ENCODE assay signal across 10 cellular contexts in genomic region chr9:137256839-137257238, GRCh38. TPM values are rescaled to one million over a fixed set of nuclear protein-coding genes. Genes with fewer than 3 reads are reported as not detected.
DNase-seq lines count a peak whose midpoint lies in the region; ATAC-seq and TF ChIP-seq lines count a peak whose summit lies in the region.
"Had no signal": no experiment of that assay in that cellular context is flagged by ENCODE, and none has a peak within 500 bp of the region (broad histone marks: within the 10 kb centered on the region; RNA-seq: fewer than 3 reads in every experiment).

No MANE protein-coding gene starts in this region.

- peaks cover 17% of the 10 kb centered on the region for H3K4me1 Mint-ChIP-seq in stimulated activated naive CD8-positive, alpha-beta T cell treated with anti-CD3 and anti-CD28 coated beads, Interleukin-15, Interleukin-2, amounts not matched to agents 100 ng/mL and 50 ng/mL, for 24 hours (ENCODE audit: low read depth)
- H3K4me1 Mint-ChIP-seq in activated CD4-positive, alpha-beta memory T cell treated with anti-CD3 and anti-CD28 coated beads for 36 hours (ENCODE audit: low read depth), result peaks cover 20% of the 10 kb centered on the region
- peaks cover 1% of the 10 kb centered on the region for H3K4me1 Mint-ChIP-seq in glutamatergic neuron (ENCODE audit: low read depth, unreplicated experiment)
- peaks cover 4% of the 10 kb centered on the region for H3K4me1 Mint-ChIP-seq in type B pancreatic cell (ENCODE audit: unreplicated experiment)

- no peak for DNase-seq in stimulated activated naive CD8-positive, alpha-beta T cell treated with anti-CD3 and anti-CD28 coated beads, Interleukin-15, Interleukin-2, amounts not matched to agents 100 U/mL and 50 U/mL, for 24 hours
- no peak for DNase-seq in activated CD4-positive, alpha-beta memory T cell treated with anti-CD3 and anti-CD28 coated beads for 36 hours
- DNase-seq in glutamatergic neuron (no peak), type B pancreatic cell (ENCODE audit: extremely low spot score, unreplicated experiment) (no peak), A172 (ENCODE audit: low spot score) (no peak), substantia nigra (lab: John Stamatoyannopoulos, UW) (no peak)
- DNase-seq in stimulated activated CD4-positive, alpha-beta T cell treated with anti-CD3 and anti-CD28 coated beads, Interleukin-2, amount 100 ng/mL, for 48 hours, result no peak
- DNase-seq: hippocampal formation had no signal

- no peak overlapping the region for H3K27ac Mint-ChIP-seq in stimulated activated naive CD8-positive, alpha-beta T cell treated with anti-CD3 and anti-CD28 coated beads, Interleukin-15, Interleukin-2, amounts not matched to agents 100 ng/mL and 50 ng/mL, for 24 hours
- no peak overlapping the region for H3K27ac Mint-ChIP-seq in activated CD4-positive, alpha-beta memory T cell treated with anti-CD3 and anti-CD28 coated beads for 36 hours
- H3K27ac Mint-ChIP-seq in glutamatergic neuron (ENCODE audit: unreplicated experiment) (peak overlapping the region; percentile 79), type B pancreatic cell (no peak overlapping the region)

- peaks cover 13% of the 10 kb centered on the region for H3K36me3 Mint-ChIP-seq in stimulated activated naive CD8-positive, alpha-beta T cell treated with anti-CD3 and anti-CD28 coated beads, Interleukin-15, Interleukin-2, amounts not matched to agents 100 ng/mL and 50 ng/mL, for 24 hours (ENCODE audit: low read depth)
- H3K36me3 Mint-ChIP-seq in activated CD4-positive, alpha-beta memory T cell treated with anti-CD3 and anti-CD28 coated beads for 36 hours, result peaks cover 16% of the 10 kb centered on the region
- H3K36me3 Mint-ChIP-seq in glutamatergic neuron (ENCODE audit: unreplicated experiment) (no peaks in the 10 kb centered on the region), type B pancreatic cell (no peaks in the 10 kb centered on the region)

- POLR2A ChIA-PET in activated CD4-positive, alpha-beta memory T cell treated with anti-CD3 and anti-CD28 coated beads for 36 hours (lab: Charles Lee), result interaction anchor here (0.6 to 5.1 kb wide), 3 partner anchors 15 to 34 kb away, joined by 3 to 65 read pairs (median 3); partner anchors contain the start of genes TOR4A and TUBB4B

- H3K9me3 Mint-ChIP-seq in stimulated activated naive CD8-positive, alpha-beta T cell treated with anti-CD3 and anti-CD28 coated beads, Interleukin-15, Interleukin-2, amounts not matched to agents 100 ng/mL and 50 ng/mL, for 24 hours, result no peaks in the 10 kb centered on the region
- H3K9me3 Mint-ChIP-seq in activated CD4-positive, alpha-beta memory T cell treated with anti-CD3 and anti-CD28 coated beads for 36 hours, result no peaks in the 10 kb centered on the region
- H3K9me3 Mint-ChIP-seq in glutamatergic neuron (ENCODE audit: unreplicated experiment) (peaks cover 7% of the 10 kb centered on the region), type B pancreatic cell (no peaks in the 10 kb centered on the region)

- intact Hi-C loops in activated CD4-positive, alpha-beta memory T cell treated with anti-CD3 and anti-CD28 coated beads for 36 hours (cut with micrococcal nuclease), result no loop called here

- H3K27me3 Mint-ChIP-seq in stimulated activated naive CD8-positive, alpha-beta T cell treated with anti-CD3 and anti-CD28 coated beads, Interleukin-15, Interleukin-2, amounts not matched to agents 100 ng/mL and 50 ng/mL, for 24 hours, result no peaks in the 10 kb centered on the region
- no peaks in the 10 kb centered on the region for H3K27me3 Mint-ChIP-seq in activated CD4-positive, alpha-beta memory T cell treated with anti-CD3 and anti-CD28 coated beads for 36 hours
- H3K27me3 Mint-ChIP-seq in glutamatergic neuron (ENCODE audit: unreplicated experiment) (peaks cover 2% of the 10 kb centered on the region), type B pancreatic cell (no peaks in the 10 kb centered on the region)

- CTCF ChIA-PET in activated CD4-positive, alpha-beta memory T cell treated with anti-CD3 and anti-CD28 coated beads for 36 hours (lab: Charles Lee), result interaction anchor here (0.6 to 2.1 kb wide), 6 partner anchors 16 to 464 kb away, joined by 3 to 15 read pairs (median 4); partner anchors contain the start of genes EXD3, NOXA1, RNF224 and TUBB4B

- H3K27ac ChIP-seq in substantia nigra (ENCODE audit: low read depth, low read length, poor library complexity, severe bottlenecking), result no peak overlapping the region
- H3K27ac ChIP-seq: upper lobe of left lung had no signal

- H3K4me3 Mint-ChIP-seq in stimulated activated naive CD8-positive, alpha-beta T cell treated with anti-CD3 and anti-CD28 coated beads, Interleukin-15, Interleukin-2, amounts not matched to agents 100 ng/mL and 50 ng/mL, for 24 hours, result peak overlapping the region; percentile 86
- H3K4me3 Mint-ChIP-seq in activated CD4-positive, alpha-beta memory T cell treated with anti-CD3 and anti-CD28 coated beads for 36 hours, result peak overlapping the region; percentile 86
- H3K4me3 Mint-ChIP-seq in glutamatergic neuron (ENCODE audit: unreplicated experiment) (peak overlapping the region; percentile 84), type B pancreatic cell (peak overlapping the region; percentile 89)

- ATAC-seq in stimulated activated naive CD8-positive, alpha-beta T cell treated with anti-CD3 and anti-CD28 coated beads, Interleukin-15, Interleukin-2, amounts not matched to agents 100 U/mL and 50 U/mL, for 24 hours, result no peak

- TF ChIP-seq CTCF in glutamatergic neuron (IDR thresholded peaks at IDR 0.05; ENCODE audit: partially characterized antibody, unreplicated experiment) (no peak), type B pancreatic cell (conservative IDR thresholded peaks at IDR 0.05) (no peak)

RNA-seq across cellular contexts. Expression of gene NELFB, which starts 1.7 kb away (rescaled TPM):
- total RNA-seq in activated CD4-positive, alpha-beta memory T cell treated with anti-CD3 and anti-CD28 coated beads for 36 hours, result 10 to 100 TPM; 57.2 to 57.9 TPM
- total RNA-seq in glutamatergic neuron (ENCODE audit: unreplicated experiment) (48.5 TPM), type B pancreatic cell (ENCODE audit: low replicate concordance) (52.4 and 61.9 TPM in 2 replicates)
- total RNA-seq in A172 (2014; rRNA removed; shearing (Covaris generic)), result 104 and 116 TPM in 2 replicates

RNA-seq across cellular contexts. Expression of gene STPG3, which starts 5.8 kb away (rescaled TPM):
- total RNA-seq in activated CD4-positive, alpha-beta memory T cell treated with anti-CD3 and anti-CD28 coated beads for 36 hours, result not detected
- total RNA-seq in glutamatergic neuron (ENCODE audit: unreplicated experiment), result not detected
- total RNA-seq in type B pancreatic cell (ENCODE audit: low replicate concordance), result 0.31 TPM in 1 of 2 replicates, not detected in the other
- not detected in 2 replicates for total RNA-seq in A172 (2014; rRNA removed; shearing (Covaris generic))

RNA-seq across cellular contexts. Expression of gene TUBB4B, which starts 15.8 kb away (rescaled TPM):
- total RNA-seq in activated CD4-positive, alpha-beta memory T cell treated with anti-CD3 and anti-CD28 coated beads for 36 hours, result 100 to 1,000 TPM; 320 to 325 TPM
- total RNA-seq in glutamatergic neuron (ENCODE audit: unreplicated experiment) (192 TPM), type B pancreatic cell (ENCODE audit: low replicate concordance) (326 and 349 TPM in 2 replicates)
- 599 and 717 TPM in 2 replicates for total RNA-seq in A172 (2014; rRNA removed; shearing (Covaris generic))

RNA-seq across cellular contexts. Expression of gene TOR4A, which starts 20.7 kb away (rescaled TPM):
- 1 to 10 TPM; 6.6 to 6.8 TPM for total RNA-seq in activated CD4-positive, alpha-beta memory T cell treated with anti-CD3 and anti-CD28 coated beads for 36 hours
- 1.5 TPM for total RNA-seq in glutamatergic neuron (ENCODE audit: unreplicated experiment)
- total RNA-seq in type B pancreatic cell (ENCODE audit: low replicate concordance), result 2.7 and 4.5 TPM in 2 replicates
- 79.6 and 94.5 TPM in 2 replicates for total RNA-seq in A172 (2014; rRNA removed; shearing (Covaris generic))

RNA-seq across cellular contexts. Expression of gene SLC34A3, which starts 26.1 kb away (rescaled TPM):
- total RNA-seq in activated CD4-positive, alpha-beta memory T cell treated with anti-CD3 and anti-CD28 coated beads for 36 hours, result not detected
- total RNA-seq in glutamatergic neuron (ENCODE audit: unreplicated experiment) (not detected), type B pancreatic cell (ENCODE audit: low replicate concordance) (0.41 and 0.81 TPM in 2 replicates)
- total RNA-seq in A172 (2014; rRNA removed; shearing (Covaris generic)), result 1.1 and 1.6 TPM in 2 replicates
